In the genomic region with DNA sequence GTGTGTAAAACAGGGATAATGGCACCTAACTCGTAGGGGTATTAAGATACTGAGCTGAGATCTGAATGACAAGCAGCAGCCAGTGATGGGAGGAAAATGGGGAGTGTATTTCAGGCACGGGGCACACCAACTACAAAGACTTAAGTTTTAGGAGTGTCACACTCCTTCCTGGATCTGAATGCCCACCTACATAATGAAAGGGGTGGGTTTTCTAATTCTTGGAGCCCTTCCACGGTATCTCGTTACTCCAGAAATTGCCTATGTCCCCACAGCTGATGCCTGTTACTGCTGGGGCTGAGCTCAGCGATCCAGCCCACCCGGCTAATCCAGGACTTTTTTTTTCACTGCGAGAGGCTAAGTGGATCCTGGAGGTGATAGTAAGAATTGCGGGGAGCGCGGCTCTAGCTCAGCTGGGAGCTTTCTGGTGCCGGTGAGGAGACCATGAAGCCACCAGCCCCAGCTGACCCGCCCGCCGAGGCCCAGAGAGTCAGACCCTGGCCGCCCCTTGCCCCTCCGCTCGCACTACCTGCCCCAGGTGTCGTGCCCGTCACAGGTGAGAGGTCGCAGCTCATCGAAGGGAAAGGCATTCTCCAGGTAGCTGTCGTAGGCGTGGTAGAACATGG, we compare ENCODE assay signal across 8 cellular contexts. TPM values are rescaled to one million over a fixed set of nuclear protein-coding genes. Genes with fewer than 3 reads are reported as not detected.
DNase-seq lines count a peak whose midpoint lies in the region; ATAC-seq and FAIRE-seq lines count a peak whose summit lies in the region.

No MANE protein-coding gene starts in this region.

- peaks cover 45% of the 10 kb centered on the region for H3K4me1 Mint-ChIP-seq in stimulated activated memory B cell treated with anti-CD40 and anti-IgM and Interleukin-4, amounts not matched to agents 10 μg/mL and 1 μg/mL and 100 μg/mL, for 72 hours

- H3K36me3 Mint-ChIP-seq in stimulated activated memory B cell treated with anti-CD40 and anti-IgM and Interleukin-4, amounts not matched to agents 10 μg/mL and 1 μg/mL and 100 μg/mL, for 72 hours, result peaks cover 19% of the 10 kb centered on the region

- H3K9me3 Mint-ChIP-seq in stimulated activated memory B cell treated with anti-CD40 and anti-IgM and Interleukin-4, amounts not matched to agents 10 μg/mL and 1 μg/mL and 100 μg/mL, for 72 hours, result no peaks in the 10 kb centered on the region

- peak overlapping the region; percentile 91 for H3K4me3 Mint-ChIP-seq in stimulated activated memory B cell treated with anti-CD40 and anti-IgM and Interleukin-4, amounts not matched to agents 10 μg/mL and 1 μg/mL and 100 μg/mL, for 72 hours

- H3K27ac Mint-ChIP-seq in stimulated activated memory B cell treated with anti-CD40 and anti-IgM and Interleukin-4, amounts not matched to agents 10 μg/mL and 1 μg/mL and 100 μg/mL, for 72 hours, result peak overlapping the region; percentile 97

- no peaks in the 10 kb centered on the region for H3K27me3 Mint-ChIP-seq in stimulated activated memory B cell treated with anti-CD40 and anti-IgM and Interleukin-4, amounts not matched to agents 10 μg/mL and 1 μg/mL and 100 μg/mL, for 72 hours

- FAIRE-seq in frontal cortex (lab: Jason Lieb, UNC), result no peak

- ATAC-seq in GM18502 (IDR thresholded peaks at IDR 0.05; ENCODE audit: poor library complexity, unreplicated experiment) (peak; percentile 11), HG02623 (IDR thresholded peaks at IDR 0.05; ENCODE audit: unreplicated experiment) (no peak)
- no peak for ATAC-seq in stimulated activated memory B cell treated with anti-CD40 and anti-IgM and Interleukin-4, amounts not matched to agents 10 μg/mL and 1 μg/mL and 100 μg/mL, for 72 hours

- DNase-seq in AG08396 (ENCODE audit: low spot score), result peak; percentile 47
- peak; percentile 51 for DNase-seq in NCI-H2171 treated with DMSO at 0.1 percent for 48 hours (lab: John Stamatoyannopoulos, UW)
- DNase-seq in astrocyte of the hippocampus (ENCODE audit: low read depth, low spot score), result peak; percentile 36
- DNase-seq in iPS-NIHi7 (ENCODE audit: extremely low spot score), result peak; percentile 48
- no peak for DNase-seq in frontal cortex (ENCODE audit: low spot score in 2 of 2)

RNA-seq across cellular contexts. Expression of gene EDEM2, which starts 0.7 kb away (rescaled TPM):
- total RNA-seq in frontal cortex, result 11.0 TPM

RNA-seq across cellular contexts. Expression of gene PROCR, which starts 25.5 kb away (rescaled TPM):
- 4.9 TPM for total RNA-seq in frontal cortex

RNA-seq across cellular contexts. Expression of gene TRPC4AP, which starts 53.8 kb away (rescaled TPM):
- total RNA-seq in frontal cortex, result 52.2 TPM

Comparison
In these comparisons a context has a peak if more than half of its experiments do, and no peak if none do; other contexts are left out.
1. DNase-seq: peak in AG08396 (single experiment), NCI-H2171 treated with DMSO at 0.1 percent for 48 hours (single experiment), astrocyte of the hippocampus (single experiment) and iPS-NIHi7 (single experiment); none in frontal cortex (0 of 2).